Comparison of ENCODE assay signal across 8 cellular contexts in genomic region chr11:123020968-123021367, GRCh38. TPM values are rescaled to one million over a fixed set of nuclear protein-coding genes. Genes with fewer than 3 reads are reported as not detected.
DNase-seq lines count a peak whose midpoint lies in the region; ATAC-seq and TF ChIP-seq lines count a peak whose summit lies in the region.

No MANE protein-coding gene starts in this region.

- no peaks in the 10 kb centered on the region for H4K20me1 ChIP-seq in fibroblast of lung (ENCODE audit: control insufficient read depth, extremely low read depth, insufficient read depth, low read length)

- no peak overlapping the region for H3K4me3 ChIP-seq in HFF-Myc (replicated peaks; ENCODE audit: low read depth, low read length)
- H3K4me3 ChIP-seq in fibroblast of lung (replicated peaks in 1 of 4; ENCODE audit: control extremely low read depth in 1 of 4, insufficient read depth in 1 of 4, low read depth in 3 of 4, low read length in 4 of 4) = no peak overlapping the region
- H3K4me3 ChIP-seq in skeletal muscle cell (ENCODE audit: low read depth, low read length) = no peak overlapping the region

- H3K9me3 ChIP-seq in fibroblast of lung (ENCODE audit: control insufficient read depth, insufficient read depth, low read depth, low read length) = no peaks in the 10 kb centered on the region

- intact Hi-C loops in activated CD4-positive, alpha-beta T cell treated with anti-CD3 and anti-CD28 coated beads, Interleukin-2, amount 10 ng/mL, durations not matched to agents 24 days and 14 days (cut with micrococcal nuclease) = loop anchor here (2.0 kb wide), 1 partner anchor 34 kb away; no protein-coding TSS in a partner anchor

- no peaks in the 10 kb centered on the region for H3K79me2 ChIP-seq in fibroblast of lung (ENCODE audit: control insufficient read depth, insufficient read depth, low read length)

- H3K4me2 ChIP-seq in fibroblast of lung (ENCODE audit: extremely low read depth, insufficient read depth, low read length) = no peak overlapping the region

- no peak for ATAC-seq in GM18909 (IDR thresholded peaks at IDR 0.05; ENCODE audit: poor library complexity, unreplicated experiment)

- no peak overlapping the region for H3K4me3 Mint-ChIP-seq in activated CD4-positive, alpha-beta T cell treated with anti-CD3 and anti-CD28 coated beads, Interleukin-2, amount 10 ng/mL, durations not matched to agents 24 days and 14 days

- peaks cover 23% of the 10 kb centered on the region for H3K27me3 Mint-ChIP-seq in activated CD4-positive, alpha-beta T cell treated with anti-CD3 and anti-CD28 coated beads, Interleukin-2, amount 10 ng/mL, durations not matched to agents 24 days and 14 days

- DNase-seq in activated naive CD4-positive, alpha-beta T cell treated with Interleukin-2 at 50 U/mL for 16 hours = peak; percentile 29
- DNase-seq in activated naive CD4-positive, alpha-beta T cell (lab: John Stamatoyannopoulos, UW) = no peak
- peak; percentile 21 for DNase-seq in HFF-Myc (ENCODE audit: extremely low read depth, low read depth)
- DNase-seq in NCI-H2081 treated with DMSO at 0.1 percent for 48 hours (lab: John Stamatoyannopoulos, UW) = peak; percentile 47
- peak; percentile 76 for DNase-seq in activated CD4-positive, alpha-beta T cell treated with anti-CD3 and anti-CD28 coated beads, Interleukin-2, amount 10 ng/mL, durations not matched to agents 24 days and 14 days
- peak; percentile 40 to 57 for DNase-seq in fibroblast of lung (ENCODE audit: low read depth in 2 of 2)
- DNase-seq in skeletal muscle cell (ENCODE audit: low read depth) = peak; percentile 12

- H3K36me3 ChIP-seq in fibroblast of lung (ENCODE audit: control insufficient read depth, insufficient read depth, low read length) = no peaks in the 10 kb centered on the region

- no peaks in the 10 kb centered on the region for H3K36me3 Mint-ChIP-seq in activated CD4-positive, alpha-beta T cell treated with anti-CD3 and anti-CD28 coated beads, Interleukin-2, amount 10 ng/mL, durations not matched to agents 24 days and 14 days (ENCODE audit: low read depth)

- no peaks in the 10 kb centered on the region for H3K9me3 Mint-ChIP-seq in activated CD4-positive, alpha-beta T cell treated with anti-CD3 and anti-CD28 coated beads, Interleukin-2, amount 10 ng/mL, durations not matched to agents 24 days and 14 days

- peak; percentile 71 for TF ChIP-seq CTCF in HFF-Myc (IDR thresholded peaks at IDR 0.05; ENCODE audit: low read depth, low read length, missing control alignments)
- peak; percentile 62 to 80 for TF ChIP-seq CTCF in fibroblast of lung (conservative IDR thresholded peaks at IDR 0.05 in 1 of 2, IDR thresholded peaks at IDR 0.05 in 1 of 2; ENCODE audit: low read depth in 1 of 2, low read length in 2 of 2)

- no peak overlapping the region for H3K9ac ChIP-seq in fibroblast of lung (ENCODE audit: insufficient read depth, low read length)

- H2AFZ ChIP-seq in fibroblast of lung (ENCODE audit: low read length) = no peak overlapping the region

- H3K4me1 ChIP-seq in fibroblast of lung (ENCODE audit: control insufficient read depth, extremely low read depth, insufficient read depth, low read length) = no peaks in the 10 kb centered on the region

- peaks cover 10% of the 10 kb centered on the region for H3K27me3 ChIP-seq in fibroblast of lung (ENCODE audit: control insufficient read depth, insufficient read depth, low read length)

- no peak overlapping the region for H3K27ac ChIP-seq in fibroblast of lung (ENCODE audit: insufficient read depth, low read length)

- no peak overlapping the region for H3K27ac Mint-ChIP-seq in activated CD4-positive, alpha-beta T cell treated with anti-CD3 and anti-CD28 coated beads, Interleukin-2, amount 10 ng/mL, durations not matched to agents 24 days and 14 days

- H3K4me1 Mint-ChIP-seq in activated CD4-positive, alpha-beta T cell treated with anti-CD3 and anti-CD28 coated beads, Interleukin-2, amount 10 ng/mL, durations not matched to agents 24 days and 14 days = peaks cover 6% of the 10 kb centered on the region

RNA-seq across cellular contexts. Expression of gene BSX, which starts 39.3 kb away (rescaled TPM):
- total RNA-seq in activated CD4-positive, alpha-beta T cell treated with anti-CD3 and anti-CD28 coated beads, Interleukin-2, amount 10 ng/mL, durations not matched to agents 24 days and 14 days = not detected in 2 replicates
- not detected in 2 replicates for total RNA-seq in fibroblast of lung
- polyA plus RNA-seq in fibroblast of lung = not detected in 2 replicates
- polyA plus RNA-seq in fibroblast of lung (2012) = not detected in 2 replicates
- not detected in 2 replicates for polyA minus RNA-seq in fibroblast of lung (ENCODE audit: low replicate concordance)

RNA-seq across cellular contexts. Expression of gene HSPA8, which starts 41.0 kb away (rescaled TPM):
- 4,739 and 4,820 TPM in 2 replicates for total RNA-seq in activated CD4-positive, alpha-beta T cell treated with anti-CD3 and anti-CD28 coated beads, Interleukin-2, amount 10 ng/mL, durations not matched to agents 24 days and 14 days
- 2,158 and 2,829 TPM in 2 replicates for total RNA-seq in fibroblast of lung
- 2,431 and 3,603 TPM in 2 replicates for polyA plus RNA-seq in fibroblast of lung
- 1,300 and 1,880 TPM in 2 replicates for polyA plus RNA-seq in fibroblast of lung (2012)
- 1,673 and 3,479 TPM in 2 replicates for polyA minus RNA-seq in fibroblast of lung (ENCODE audit: low replicate concordance)

Comparison
In these comparisons a context has a peak if more than half of its experiments do, and no peak if none do; other contexts are left out.
1. DNase-seq: peak in activated naive CD4-positive, alpha-beta T cell treated with Interleukin-2 at 50 U/mL for 16 hours (single experiment), HFF-Myc (single experiment), NCI-H2081 treated with DMSO at 0.1 percent for 48 hours (single experiment), activated CD4-positive, alpha-beta T cell treated with anti-CD3 and anti-CD28 coated beads, Interleukin-2, amount 10 ng/mL, durations not matched to agents 24 days and 14 days (single experiment), fibroblast of lung (2 of 2) and skeletal muscle cell (single experiment); none in activated naive CD4-positive, alpha-beta T cell (0 of 4).